ENCODE assay signal across 1 cellular context in genomic region chr15:73941871-73942635, GRCh38.
TF ChIP-seq lines count a peak whose summit lies in the region.

No MANE protein-coding gene starts in this region.

TF ChIP-seq in GM23338, 12 proteins besides CTCF, POLR2A, EP300 and RAD21 (continued from another document):
- TF ChIP-seq ZNF462 (CRISPR knock-in tag; IDR thresholded peaks at IDR 0.05) (no peak), REST (IDR thresholded peaks at IDR 0.05; ENCODE audit: unreplicated experiment) (no peak), STAT1 (IDR thresholded peaks at IDR 0.05; ENCODE audit: unreplicated experiment) (no peak), EZH2 (IDR thresholded peaks at IDR 0.05; ENCODE audit: low read depth, unreplicated experiment) (no peak), CREB1 (CRISPR knock-in tag; IDR thresholded peaks at IDR 0.05; ENCODE audit: low read depth) (no peak), JUNB (IDR thresholded peaks at IDR 0.05; ENCODE audit: unreplicated experiment) (no peak)
